Comparison of ENCODE assay signal across 9 cellular contexts in the genomic region with DNA sequence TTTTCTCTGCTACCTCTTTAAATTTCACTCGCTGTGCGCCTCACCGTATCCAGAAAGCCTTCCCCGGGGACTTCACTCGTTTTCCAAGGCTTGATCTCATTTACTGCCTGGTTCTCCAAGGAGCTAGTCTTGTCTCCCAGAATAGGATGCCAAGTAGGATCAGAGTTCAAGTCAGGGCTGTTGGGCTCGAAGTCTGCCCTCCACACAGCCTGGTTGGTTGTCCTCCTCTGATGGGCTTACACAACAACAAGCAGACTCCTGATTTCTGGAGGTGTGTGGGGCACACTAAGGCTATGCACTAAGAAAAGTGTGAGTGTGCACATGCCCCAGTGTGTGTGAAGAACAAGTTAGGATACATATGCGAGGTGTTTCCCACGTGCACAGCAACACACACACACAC. TPM values are rescaled to one million over a fixed set of nuclear protein-coding genes. Genes with fewer than 3 reads are reported as not detected.
DNase-seq lines count a peak whose midpoint lies in the region; ATAC-seq, FAIRE-seq and TF ChIP-seq lines count a peak whose summit lies in the region.
"Had no signal": no experiment of that assay in that cellular context is flagged by ENCODE, and none has a peak within 500 bp of the region (broad histone marks: within the 10 kb centered on the region; RNA-seq: fewer than 3 reads in every experiment).

No MANE protein-coding gene starts in this region.

- TF ChIP-seq CTCF in brain microvascular endothelial cell (IDR thresholded peaks at IDR 0.05; ENCODE audit: low read depth, low read length, missing control alignments) (no peak), left lung (IDR thresholded peaks at IDR 0.05) (no peak), testis (IDR thresholded peaks at IDR 0.05) (no peak), D721Med (IDR thresholded peaks at IDR 0.05; ENCODE audit: insufficient read depth, missing control alignments) (no peak)

- H3K4me1 ChIP-seq in left lung: peaks cover 28 to 86% of the 10 kb centered on the region in 2 donors
- H3K4me1 ChIP-seq in testis: peaks cover 28% of the 10 kb centered on the region

- H3K27ac Mint-ChIP-seq in T-helper 1 cell treated with Interleukin-12 subunit alpha and Interleukin-12 subunit beta and Interleukin-4 antibody, amounts not matched to agents 30 μg/mL and 1 μg/mL, for 36 hours: peak overlapping the region; percentile 88
- H3K27ac Mint-ChIP-seq: WTC11 had no signal

- H3K27me3 ChIP-seq in brain microvascular endothelial cell (replicated peaks): no peaks in the 10 kb centered on the region
- H3K27me3 ChIP-seq in left lung: no peaks in the 10 kb centered on the region
- no peaks in the 10 kb centered on the region for H3K27me3 ChIP-seq in testis

- H3K27me3 Mint-ChIP-seq in T-helper 1 cell treated with Interleukin-12 subunit alpha and Interleukin-12 subunit beta and Interleukin-4 antibody, amounts not matched to agents 30 μg/mL and 1 μg/mL, for 36 hours (ENCODE audit: low read depth): peaks cover 11% of the 10 kb centered on the region

- 34 to 44% methylated on average over 8 of the region's 8 CpGs for WGBS in testis, 2 donors

- H3K9me3 ChIP-seq in left lung: no peaks in the 10 kb centered on the region
- H3K9me3 ChIP-seq in testis: no peaks in the 10 kb centered on the region

- TF ChIP-seq POLR2A in testis (IDR thresholded peaks at IDR 0.05): no peak

- no peak for FAIRE-seq in D721Med (lab: Jason Lieb, UNC)

- H3K4me3 ChIP-seq in brain microvascular endothelial cell (ENCODE audit: low read depth, low read length) (no peak overlapping the region), left lung (no peak overlapping the region), testis (no peak overlapping the region)

- in situ Hi-C loops in brain microvascular endothelial cell (cut with HindIII; ENCODE audit: low pct_ligation_motif_present, low sequenced_read_pairs): no loop called here

- peak overlapping the region; percentile 89 for H3K27ac ChIP-seq in brain microvascular endothelial cell
- H3K27ac ChIP-seq in left lung: peak overlapping the region; percentile 49 to 95
- H3K27ac ChIP-seq in testis: peak overlapping the region in 1 of 2 donors; percentile 59

- intact Hi-C loops in left lung (cut with DNase I): no loop called here
- intact Hi-C loops in testis (cut with DNase I; ENCODE audit: low total_unique reads): no loop called here

- H3K4me3 Mint-ChIP-seq in T-helper 1 cell treated with Interleukin-12 subunit alpha and Interleukin-12 subunit beta and Interleukin-4 antibody, amounts not matched to agents 30 μg/mL and 1 μg/mL, for 36 hours: peak overlapping the region; percentile 64
- H3K4me3 Mint-ChIP-seq: WTC11 had no signal

- peaks cover 2% of the 10 kb centered on the region for H3K36me3 ChIP-seq in brain microvascular endothelial cell (replicated peaks)
- no peaks in the 10 kb centered on the region for H3K36me3 ChIP-seq in left lung
- H3K36me3 ChIP-seq in testis (ENCODE audit: low read depth, missing control alignments): no peaks in the 10 kb centered on the region

- DNase-seq in T-helper 1 cell (no peak), brain microvascular endothelial cell (no peak), left lung (no peak), testis (peak; percentile 37), NCI-H2081 (lab: John Stamatoyannopoulos, UW) (no peak), D721Med (ENCODE audit: insufficient read length, low spot score) (no peak), H4 (ENCODE audit: low spot score) (no peak)

- peaks cover 22% of the 10 kb centered on the region for H3K36me3 Mint-ChIP-seq in T-helper 1 cell treated with Interleukin-12 subunit alpha and Interleukin-12 subunit beta and Interleukin-4 antibody, amounts not matched to agents 30 μg/mL and 1 μg/mL, for 36 hours (ENCODE audit: low read depth)
- H3K36me3 Mint-ChIP-seq: WTC11 had no signal

- no peaks in the 10 kb centered on the region for H3K9me3 Mint-ChIP-seq in T-helper 1 cell treated with Interleukin-12 subunit alpha and Interleukin-12 subunit beta and Interleukin-4 antibody, amounts not matched to agents 30 μg/mL and 1 μg/mL, for 36 hours
- H3K9me3 Mint-ChIP-seq: WTC11 had no signal

- peaks cover 66% of the 10 kb centered on the region for H3K4me1 Mint-ChIP-seq in T-helper 1 cell treated with Interleukin-12 subunit alpha and Interleukin-12 subunit beta and Interleukin-4 antibody, amounts not matched to agents 30 μg/mL and 1 μg/mL, for 36 hours (ENCODE audit: low read depth)

- no peak for ATAC-seq in left lung
- ATAC-seq: WTC11 had no signal

RNA-seq across cellular contexts. Expression of a gene that starts 14.0 kb away (rescaled TPM):
- total RNA-seq in left lung: 100 to 1,000 TPM; 111 to 133 TPM
- 10 to 100 TPM; 48.4 to 58.3 TPM for total RNA-seq in testis
- polyA plus RNA-seq in testis (ENCODE audit: insufficient read depth, low read depth, low replicate concordance): 43.5 TPM
- 38.7 and 41.9 TPM in 2 replicates for total RNA-seq in H4 (2014; rRNA removed; shearing (Covaris generic))
